In genomic region chr2:162480067-162480466, GRCh38 we compare ENCODE assay signal across 19 cellular contexts.
DNase-seq lines count a peak whose midpoint lies in the region; ATAC-seq and TF ChIP-seq lines count a peak whose summit lies in the region.
"Had no signal": no experiment of that assay in that cellular context is flagged by ENCODE, and none has a peak within 500 bp of the region (broad histone marks: within the 10 kb centered on the region; RNA-seq: fewer than 3 reads in every experiment).

No MANE protein-coding gene starts in this region.

- CTCF ChIA-PET in RWPE1 (lab: Yijun Ruan, JAX) = interaction anchor here (0.6 to 0.7 kb wide), 2 partner anchors 16 to 17 kb away, joined by 3 to 4 read pairs; no protein-coding TSS in a partner anchor

- ATAC-seq in GM18861 (IDR thresholded peaks at IDR 0.05; ENCODE audit: unreplicated experiment) (peak; percentile 52), HG02571 (IDR thresholded peaks at IDR 0.05; ENCODE audit: unreplicated experiment) (no peak)
- ATAC-seq: Panc1 had no signal

- TF ChIP-seq CTCF in RWPE1 (conservative IDR thresholded peaks at IDR 0.05; ENCODE audit: low read depth) = no peak
- no peak for TF ChIP-seq CTCF in colonic mucosa (IDR thresholded peaks at IDR 0.05)

- no peak overlapping the region for H3K9ac ChIP-seq in colonic mucosa (ENCODE audit: low read depth in 2 of 2, low read length in 2 of 2)
- H3K9ac ChIP-seq: parathyroid adenoma had no signal

- intact Hi-C loops in colonic mucosa (cut with DNase I) = no loop called here

- no peak overlapping the region for H3K4me3 ChIP-seq in colonic mucosa
- H3K4me3 ChIP-seq: lung, testis had no signal

- no peaks in the 10 kb centered on the region for H3K9me3 ChIP-seq in colonic mucosa
- H3K9me3 ChIP-seq: testis had no signal

- no peaks in the 10 kb centered on the region for H3K27me3 ChIP-seq in colonic mucosa
- H3K27me3 ChIP-seq: testis had no signal

- H3K36me3 ChIP-seq in colonic mucosa = no peaks in the 10 kb centered on the region

- no peaks in the 10 kb centered on the region for H3K4me1 ChIP-seq in colonic mucosa
- H3K4me1 ChIP-seq: parathyroid adenoma, testis had no signal

- peak; percentile 79 for DNase-seq in HCEC 1CT
- DNase-seq in RWPE1 (ENCODE audit: low spot score) = peak; percentile 17
- DNase-seq in kidney tubule cell (ENCODE audit: low spot score) = peak; percentile 26
- no peak for DNase-seq in NCI-H2081 treated with DMSO at 0.1 percent for 48 hours (lab: John Stamatoyannopoulos, UW)
- no peak for DNase-seq in colonic mucosa
- DNase-seq: activated CD4-positive, alpha-beta T cell treated with anti-CD3 and anti-CD28 coated beads for 48 hours; activated naive CD4-positive, alpha-beta T cell treated with anti-CD3 and anti-CD28 coated beads for 36 hours; AML-193; GF-D8; H9; naive B cell; NCI-H187; testis had no signal

- POLR2A ChIA-PET in RWPE1 (lab: Yijun Ruan, JAX; ENCODE audit: low non-redundant PET) = no interaction called here

- H3K27ac ChIP-seq in RWPE1 = no peak overlapping the region
- no peak overlapping the region for H3K27ac ChIP-seq in colonic mucosa
- H3K27ac ChIP-seq: epithelial cell of prostate, parathyroid adenoma, testis had no signal

Comparison
In these comparisons a context has a peak if more than half of its experiments do, and no peak if none do; other contexts are left out.
1. DNase-seq: peak in HCEC 1CT (single experiment), RWPE1 (single experiment) and kidney tubule cell (single experiment); none in NCI-H2081 treated with DMSO at 0.1 percent for 48 hours (single experiment) and colonic mucosa (single experiment).